10 cellular contexts compared by ENCODE assay signal in the genomic region with DNA sequence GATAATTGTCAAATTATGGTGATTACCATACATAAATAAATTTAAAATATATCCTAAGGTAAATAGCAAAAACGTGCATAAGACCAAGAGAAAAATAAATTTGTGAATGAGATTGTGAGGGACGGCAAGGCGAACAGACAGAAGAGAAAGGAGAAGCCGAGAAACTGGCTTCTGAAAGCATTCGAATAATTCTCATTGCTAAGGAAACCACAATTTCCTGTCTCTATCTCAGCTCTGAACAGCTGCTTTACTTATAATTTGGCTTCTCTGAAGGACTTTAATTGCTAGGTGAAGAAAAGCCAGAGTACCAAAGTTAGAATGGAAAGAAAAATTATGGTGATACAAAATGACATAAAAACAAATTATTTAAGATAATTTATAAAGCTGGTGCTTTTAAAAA.
DNase-seq lines count a peak whose midpoint lies in the region; ATAC-seq and TF ChIP-seq lines count a peak whose summit lies in the region.
"Had no signal": no experiment of that assay in that cellular context is flagged by ENCODE, and none has a peak within 500 bp of the region (broad histone marks: within the 10 kb centered on the region; RNA-seq: fewer than 3 reads in every experiment).

No MANE protein-coding gene starts in this region.

- no peak overlapping the region for H3K4me3 Mint-ChIP-seq in T-helper 2 cell treated with Interferon-gamma antibody and Interleukin-4, amounts not matched to agents 5 μg/mL and 100 μg/mL, for 36 hours
- no peak overlapping the region for H3K4me3 Mint-ChIP-seq in nephron progenitor cell

- H3K36me3 Mint-ChIP-seq in T-helper 2 cell treated with Interferon-gamma antibody and Interleukin-4, amounts not matched to agents 5 μg/mL and 100 μg/mL, for 36 hours (ENCODE audit: low read depth) = no peaks in the 10 kb centered on the region
- no peaks in the 10 kb centered on the region for H3K36me3 Mint-ChIP-seq in nephron progenitor cell (ENCODE audit: low read depth)

- H3K27ac ChIP-seq in brain microvascular endothelial cell = no peak overlapping the region

- DNase-seq in GDM1 (lab: John Stamatoyannopoulos, UW) = peak; percentile 11
- DNase-seq in GM20000 (ENCODE audit: low spot score) = peak; percentile 30
- peak; percentile 11 for DNase-seq in brain microvascular endothelial cell
- DNase-seq in NCI-H226 = no peak
- DNase-seq in NCI-H526 treated with DMSO at 0.1 percent for 48 hours (lab: John Stamatoyannopoulos, UW) = no peak
- no peak for DNase-seq in T-helper 2 cell treated with Interferon-gamma antibody and Interleukin-4, amounts not matched to agents 5 μg/mL and 100 μg/mL, for 36 hours (ENCODE audit: low spot score)
- DNase-seq in nephron progenitor cell = no peak
- DNase-seq: NCI-H2227 treated with DMSO at 0.1 percent for 48 hours; stimulated activated CD4-positive, alpha-beta T cell treated with anti-CD3 and anti-CD28 coated beads, Interleukin-1b, Interleukin-23, amount 100 ng/mL, for 48 hours had no signal

- no peak for TF ChIP-seq CTCF in GM20000 (IDR thresholded peaks at IDR 0.05; ENCODE audit: extremely low read depth, missing control alignments)
- no peak for TF ChIP-seq CTCF in brain microvascular endothelial cell (IDR thresholded peaks at IDR 0.05; ENCODE audit: low read depth, low read length, missing control alignments)
- no peak for TF ChIP-seq CTCF in nephron progenitor cell (IDR thresholded peaks at IDR 0.05)

- H3K4me1 Mint-ChIP-seq in T-helper 2 cell treated with Interferon-gamma antibody and Interleukin-4, amounts not matched to agents 5 μg/mL and 100 μg/mL, for 36 hours (ENCODE audit: low read depth) = peaks cover 8% of the 10 kb centered on the region
- peaks cover 15% of the 10 kb centered on the region for H3K4me1 Mint-ChIP-seq in nephron progenitor cell

- no peaks in the 10 kb centered on the region for H3K9me3 Mint-ChIP-seq in T-helper 2 cell treated with Interferon-gamma antibody and Interleukin-4, amounts not matched to agents 5 μg/mL and 100 μg/mL, for 36 hours
- H3K9me3 Mint-ChIP-seq in nephron progenitor cell = no peaks in the 10 kb centered on the region

- no peaks in the 10 kb centered on the region for H3K27me3 ChIP-seq in brain microvascular endothelial cell (replicated peaks)

- no peak overlapping the region for H3K4me3 ChIP-seq in brain microvascular endothelial cell (ENCODE audit: low read depth, low read length)

- H3K27ac Mint-ChIP-seq in T-helper 2 cell treated with Interferon-gamma antibody and Interleukin-4, amounts not matched to agents 5 μg/mL and 100 μg/mL, for 36 hours = no peak overlapping the region
- H3K27ac Mint-ChIP-seq in nephron progenitor cell = no peak overlapping the region

- in situ Hi-C loops in brain microvascular endothelial cell (cut with HindIII; ENCODE audit: low pct_ligation_motif_present, low sequenced_read_pairs) = no loop called here

- ATAC-seq in HG03280 (IDR thresholded peaks at IDR 0.05; ENCODE audit: unreplicated experiment) = peak; percentile 72

- peaks cover 7% of the 10 kb centered on the region for H3K27me3 Mint-ChIP-seq in T-helper 2 cell treated with Interferon-gamma antibody and Interleukin-4, amounts not matched to agents 5 μg/mL and 100 μg/mL, for 36 hours (ENCODE audit: low read depth)
- peaks cover 2% of the 10 kb centered on the region for H3K27me3 Mint-ChIP-seq in nephron progenitor cell (ENCODE audit: low read depth, poor library complexity)

- no peaks in the 10 kb centered on the region for H3K36me3 ChIP-seq in brain microvascular endothelial cell (replicated peaks)

Comparison
In these comparisons a context has a peak if more than half of its experiments do, and no peak if none do; other contexts are left out.
1. DNase-seq: peak in GDM1 (single experiment), GM20000 (single experiment) and brain microvascular endothelial cell (single experiment); none in NCI-H226 (single experiment), NCI-H526 treated with DMSO at 0.1 percent for 48 hours (single experiment), T-helper 2 cell treated with Interferon-gamma antibody and Interleukin-4, amounts not matched to agents 5 μg/mL and 100 μg/mL, for 36 hours (single experiment) and nephron progenitor cell (single experiment).